Comparison of ENCODE assay signal across 21 cellular contexts in the genomic region with DNA sequence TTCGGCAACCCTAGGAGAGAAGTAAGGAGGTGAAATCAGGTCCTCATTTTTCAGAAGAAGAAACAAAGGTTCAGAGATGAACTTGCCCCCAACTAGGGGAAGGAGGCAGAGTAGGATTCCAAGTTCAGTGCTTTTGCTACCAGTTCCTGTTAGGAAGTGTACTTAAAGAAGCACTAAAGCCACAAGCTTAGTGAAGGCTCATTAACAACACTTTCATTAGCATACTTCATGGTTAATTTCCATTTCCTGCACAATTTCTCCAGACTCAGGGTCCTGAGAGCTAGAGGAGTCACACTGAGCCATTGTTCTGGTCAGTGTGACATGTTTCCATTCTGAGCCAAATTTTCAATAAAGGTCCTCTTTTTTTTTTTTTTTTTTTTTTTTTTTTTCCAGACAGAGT. TPM values are rescaled to one million over a fixed set of nuclear protein-coding genes. Genes with fewer than 3 reads are reported as not detected.
DNase-seq lines count a peak whose midpoint lies in the region; ATAC-seq and TF ChIP-seq lines count a peak whose summit lies in the region.
"Had no signal": no experiment of that assay in that cellular context is flagged by ENCODE, and none has a peak within 500 bp of the region (broad histone marks: within the 10 kb centered on the region; RNA-seq: fewer than 3 reads in every experiment).

No MANE protein-coding gene starts in this region.

- no peak overlapping the region for H3K27ac ChIP-seq in psoas muscle
- H3K27ac ChIP-seq in dorsolateral prefrontal cortex: no peak overlapping the region
- H3K27ac ChIP-seq: KMS-11 had no signal

- H3K27me3 Mint-ChIP-seq in activated naive CD8-positive, alpha-beta T cell treated with anti-CD3 and anti-CD28 coated beads, Interleukin-2, amount 50 U/mL, for 24 hours: no peaks in the 10 kb centered on the region

- peaks cover 30% of the 10 kb centered on the region for H3K4me1 Mint-ChIP-seq in activated naive CD8-positive, alpha-beta T cell treated with anti-CD3 and anti-CD28 coated beads, Interleukin-2, amount 50 U/mL, for 24 hours

- H3K27ac Mint-ChIP-seq in activated naive CD8-positive, alpha-beta T cell treated with anti-CD3 and anti-CD28 coated beads, Interleukin-2, amount 50 U/mL, for 24 hours: peak overlapping the region; percentile 26
- H3K27ac Mint-ChIP-seq: activated naive CD4-positive, alpha-beta T cell treated with anti-CD3 and anti-CD28 coated beads for 36 hours; endodermal cell had no signal

- no peaks in the 10 kb centered on the region for H3K9me3 ChIP-seq in psoas muscle
- H3K9me3 ChIP-seq: mucosa of descending colon had no signal

- no peak for ATAC-seq in activated naive CD8-positive, alpha-beta T cell treated with anti-CD3 and anti-CD28 coated beads, Interleukin-2, amount 50 U/mL, for 24 hours
- ATAC-seq in HG02840 (IDR thresholded peaks at IDR 0.05; ENCODE audit: low FRiP score, unreplicated experiment) (no peak), psoas muscle (no peak), HG02981 (IDR thresholded peaks at IDR 0.05; ENCODE audit: unreplicated experiment) (no peak)
- ATAC-seq: left lobe of liver, mucosa of descending colon had no signal

- peaks cover 0 to 4% (median 0%) of the 10 kb centered on the region in 3 donors for H3K27me3 ChIP-seq in psoas muscle (ENCODE audit: insufficient read depth in 3 of 3, low read length in 2 of 3)
- peaks cover 0 to 42% (median 3%) of the 10 kb centered on the region in 45 donors for H3K27me3 ChIP-seq in dorsolateral prefrontal cortex

- no peaks in the 10 kb centered on the region for H3K36me3 ChIP-seq in psoas muscle (ENCODE audit: insufficient read depth in 1 of 2, low read depth in 1 of 2)

- intact Hi-C loops in psoas muscle (cut with DNase I) (loop anchor here (1.0 to 10.0 kb wide), 4 partner anchors 243 to 406 kb away; no protein-coding TSS in a partner anchor), dorsolateral prefrontal cortex (cut with DNase I) (loop anchor here (5.0 to 10.0 kb wide), 2 partner anchors 403 to 406 kb away; no protein-coding TSS in a partner anchor)

- H3K4me3 ChIP-seq in psoas muscle (no peak overlapping the region), dorsolateral prefrontal cortex (no peak overlapping the region)
- H3K4me3 ChIP-seq: mucosa of descending colon had no signal

- TF ChIP-seq CTCF in psoas muscle (IDR thresholded peaks at IDR 0.05) (no peak), dorsolateral prefrontal cortex (IDR thresholded peaks at IDR 0.05 in 54 of 56, conservative IDR thresholded peaks at IDR 0.05 in 2 of 56; ENCODE audit: low read depth in 1 of 56, partially characterized antibody in 56 of 56) (no peak)

- no peaks in the 10 kb centered on the region for H3K4me1 ChIP-seq in psoas muscle

- no peaks in the 10 kb centered on the region for H3K9me3 Mint-ChIP-seq in activated naive CD8-positive, alpha-beta T cell treated with anti-CD3 and anti-CD28 coated beads, Interleukin-2, amount 50 U/mL, for 24 hours
- H3K9me3 Mint-ChIP-seq: activated naive CD4-positive, alpha-beta T cell treated with anti-CD3 and anti-CD28 coated beads for 36 hours had no signal

- H3K4me3 Mint-ChIP-seq in activated naive CD8-positive, alpha-beta T cell treated with anti-CD3 and anti-CD28 coated beads, Interleukin-2, amount 50 U/mL, for 24 hours: peak overlapping the region; percentile 2
- H3K4me3 Mint-ChIP-seq: activated naive CD4-positive, alpha-beta T cell treated with anti-CD3 and anti-CD28 coated beads for 36 hours; endodermal cell had no signal

- no peaks in the 10 kb centered on the region for H3K36me3 Mint-ChIP-seq in activated naive CD8-positive, alpha-beta T cell treated with anti-CD3 and anti-CD28 coated beads, Interleukin-2, amount 50 U/mL, for 24 hours (ENCODE audit: low read depth)

- 73 to 90% (median 85%) methylated on average over 1 of the region's 1 CpG for WGBS in psoas muscle, 3 donors

- peak; percentile 38 to 47 for DNase-seq in AML-193 (lab: John Stamatoyannopoulos, UW)
- peak; percentile 73 for DNase-seq in GDM1 (lab: John Stamatoyannopoulos, UW)
- peak; percentile 78 for DNase-seq in MV-4-11 (lab: John Stamatoyannopoulos, UW)
- no peak for DNase-seq in activated naive CD8-positive, alpha-beta T cell treated with anti-CD3 and anti-CD28 coated beads, Interleukin-2, amount 50 U/mL, for 24 hours
- no peak for DNase-seq in psoas muscle
- DNase-seq in dorsolateral prefrontal cortex: no peak
- DNase-seq: activated CD4-positive, alpha-beta T cell treated with anti-CD3 and anti-CD28 coated beads, Interleukin-2, amount 50 U/mL, for 4 hours; activated naive CD4-positive, alpha-beta T cell treated with anti-CD3 and anti-CD28 coated beads for 36 hours; activated T-cell treated with anti-CD3 and anti-CD28 coated beads, Interleukin-2, amount 50 U/mL, for 1 hour; cerebellar nuclear complex; endodermal cell; glutamatergic neuron; mucosa of descending colon; NCI-H146; NCI-H82; retina had no signal

RNA-seq across cellular contexts. Expression of a gene that starts 52.0 kb away (rescaled TPM):
- total RNA-seq in psoas muscle (10 to 100 TPM; 12.0 to 24.5 (median 14.9) TPM), dorsolateral prefrontal cortex (100 to 1,000 TPM in 1 of 120 experiments, 10 to 100 TPM in 94, 1 to 10 TPM in 25; 2.0 to 164 (median 17.3) TPM)
- 10 to 100 TPM in 1 of 3 donors, 1 to 10 TPM in 2; 5.8 to 15.1 (median 6.7) TPM for polyA plus RNA-seq in psoas muscle
- total RNA-seq: activated naive CD4-positive, alpha-beta T cell treated with anti-CD3 and anti-CD28 coated beads for 36 hours; endodermal cell; RPMI7951 had no signal

Comparison
In these comparisons a context has a peak if more than half of its experiments do, and no peak if none do; other contexts are left out.
1. DNase-seq: peak in AML-193 (2 of 2), GDM1 (single experiment) and MV-4-11 (single experiment); none in activated naive CD8-positive, alpha-beta T cell treated with anti-CD3 and anti-CD28 coated beads, Interleukin-2, amount 50 U/mL, for 24 hours (single experiment), psoas muscle (0 of 2) and dorsolateral prefrontal cortex (0 of 10).